ENCODE assay signal across 19 cellular contexts in the genomic region with DNA sequence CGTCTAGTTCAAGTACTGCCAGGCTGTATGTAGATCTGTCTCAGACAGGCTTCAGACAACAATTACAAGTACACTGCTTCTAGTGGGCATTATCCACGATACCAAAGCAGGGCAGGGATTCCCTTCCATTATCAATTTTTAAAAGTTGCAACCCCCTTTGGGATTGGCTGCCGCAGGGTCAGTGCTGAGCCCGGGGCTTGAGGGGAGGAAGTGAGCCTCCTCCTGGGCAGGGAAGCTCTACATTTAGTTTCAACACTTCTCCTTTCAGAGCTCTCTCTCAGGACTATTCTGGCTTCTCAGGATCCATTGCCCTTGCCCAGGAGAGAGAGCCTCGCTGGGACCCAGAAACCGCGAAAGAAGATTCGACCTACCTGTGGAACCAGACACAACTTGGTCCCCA. TPM values are rescaled to one million over a fixed set of nuclear protein-coding genes. Genes with fewer than 3 reads are reported as not detected.
DNase-seq lines count a peak whose midpoint lies in the region; ATAC-seq and TF ChIP-seq lines count a peak whose summit lies in the region.
"Had no signal": no experiment of that assay in that cellular context is flagged by ENCODE, and none has a peak within 500 bp of the region (broad histone marks: within the 10 kb centered on the region; RNA-seq: fewer than 3 reads in every experiment).

No MANE protein-coding gene starts in this region.

- no peaks in the 10 kb centered on the region for H3K9me3 ChIP-seq in HUES48 (ENCODE audit: control insufficient read depth, insufficient read depth, low read length)
- no peaks in the 10 kb centered on the region for H3K9me3 ChIP-seq in transverse colon
- H3K9me3 ChIP-seq: HAP-1, left lung had no signal

- TF ChIP-seq EP300 in transverse colon (IDR thresholded peaks at IDR 0.05; ENCODE audit: low read depth), result no peak

- H3K36me3 ChIP-seq in HUES48 (ENCODE audit: control insufficient read depth, insufficient read depth, low read length), result no peaks in the 10 kb centered on the region
- H3K36me3 ChIP-seq in transverse colon, result no peaks in the 10 kb centered on the region
- H3K36me3 ChIP-seq: HAP-1, left lung had no signal

- TF ChIP-seq POLR2A in transverse colon (IDR thresholded peaks at IDR 0.05), result no peak

- H3K4me1 ChIP-seq in HUES48 (ENCODE audit: control insufficient read depth, insufficient read depth, low read length), result peaks cover 23% of the 10 kb centered on the region
- H3K4me1 ChIP-seq in transverse colon, result peaks cover 12 to 23% (median 18%) of the 10 kb centered on the region in 4 donors
- H3K4me1 ChIP-seq: HAP-1 had no signal

- no peak for TF ChIP-seq CTCF in astrocyte of the spinal cord (IDR thresholded peaks at IDR 0.05; ENCODE audit: low read depth, low read length)
- no peak for TF ChIP-seq CTCF in transverse colon (IDR thresholded peaks at IDR 0.05)

- H3K27me3 ChIP-seq in HUES48 (ENCODE audit: control insufficient read depth, insufficient read depth, low read length), result peaks cover 52% of the 10 kb centered on the region
- peaks cover 63% of the 10 kb centered on the region for H3K27me3 ChIP-seq in transverse colon

- no peak for ATAC-seq in HG03565 (IDR thresholded peaks at IDR 0.05; ENCODE audit: unreplicated experiment)
- no peak for ATAC-seq in HG03457 (IDR thresholded peaks at IDR 0.05; ENCODE audit: unreplicated experiment)
- ATAC-seq: activated CD8-positive, alpha-beta memory T cell treated with anti-CD3 and anti-CD28 coated beads, Interleukin-2, amount 10 ng/mL, durations not matched to agents 7 days and 5 days; left lung had no signal

- in situ Hi-C loops in astrocyte of the spinal cord (cut with HindIII; ENCODE audit: low sequenced_read_pairs), result no loop called here
- in situ Hi-C loops in transverse colon (cut with MboI; ENCODE audit: low pct_ligation_motif_present in 1 of 4, low pct_unique_long_range_greater_than_20kb in 1 of 4, low sequenced_read_pairs in 3 of 4), result loop anchor here in 3 of 4 donors (25.0 kb wide), 1 partner anchor 1524 kb away; no protein-coding TSS in a partner anchor

- DNase-seq in astrocyte of the spinal cord (ENCODE audit: low read depth, low spot score) (no peak), skeletal muscle cell (ENCODE audit: low read depth) (no peak), transverse colon (no peak), C1 segment of cervical spinal cord (lab: John Stamatoyannopoulos, UW) (no peak)
- DNase-seq: activated CD4-positive, alpha-beta T cell treated with anti-CD3 and anti-CD28 coated beads for 1 hour; activated CD8-positive, alpha-beta memory T cell treated with anti-CD3 and anti-CD28 coated beads, Interleukin-2, amount 10 ng/mL, durations not matched to agents 7 days and 5 days; activated gamma-delta T cell; GDM1; NCI-H345; NK-92 treated with Interleukin-12 subunit alpha and Interleukin-12 subunit beta, amount 100 ng/mL, for 24 hours had no signal

- intact Hi-C loops in transverse colon (cut with DNase I; ENCODE audit: low total_unique reads), result no loop called here

- H3K9ac ChIP-seq in HUES48 (ENCODE audit: low read depth, low read length), result no peak overlapping the region

- H3K27ac ChIP-seq in HUES48 (ENCODE audit: low read depth, low read length) (no peak overlapping the region), transverse colon (no peak overlapping the region)
- H3K27ac ChIP-seq: left lung had no signal

- H3K4me3 ChIP-seq in HUES48 (ENCODE audit: low read depth, low read length), result peak overlapping the region; percentile 76
- H3K4me3 ChIP-seq in astrocyte of the spinal cord (ENCODE audit: low read depth, low read length), result peak overlapping the region; percentile 57
- peak overlapping the region; percentile 78 for H3K4me3 ChIP-seq in iPS-11a (ENCODE audit: low read depth, low read length)
- H3K4me3 ChIP-seq in skeletal muscle cell (ENCODE audit: low read depth, low read length), result peak overlapping the region; percentile 64
- H3K4me3 ChIP-seq in transverse colon, result no peak overlapping the region
- H3K4me3 ChIP-seq: HAP-1, left lung had no signal

- 58 to 74% methylated on average over 2 to 8 of the region's 8 CpGs for WGBS in transverse colon (ENCODE audit: low coverage in 1 of 2), 2 donors

RNA-seq across cellular contexts. Expression of a gene that starts 1.5 kb away (rescaled TPM):
- total RNA-seq in transverse colon, result not detected
- total RNA-seq: activated CD8-positive, alpha-beta memory T cell treated with anti-CD3 and anti-CD28 coated beads, Interleukin-2, amount 10 ng/mL, durations not matched to agents 7 days and 5 days; HT1080; M059J; T-helper 2 cell treated with Interferon-gamma antibody and Interleukin-4, amounts not matched to agents 100 ng/mL and 5 ng/mL, for 36 hours had no signal

Comparison
In these comparisons a context has a peak if more than half of its experiments do, and no peak if none do; other contexts are left out.
1. H3K4me3 ChIP-seq: peak in HUES48 (single experiment), astrocyte of the spinal cord (single experiment), iPS-11a (single experiment) and skeletal muscle cell (single experiment); none in transverse colon (0 of 4).